Comparison of ENCODE assay signal across 16 cellular contexts in the genomic region with DNA sequence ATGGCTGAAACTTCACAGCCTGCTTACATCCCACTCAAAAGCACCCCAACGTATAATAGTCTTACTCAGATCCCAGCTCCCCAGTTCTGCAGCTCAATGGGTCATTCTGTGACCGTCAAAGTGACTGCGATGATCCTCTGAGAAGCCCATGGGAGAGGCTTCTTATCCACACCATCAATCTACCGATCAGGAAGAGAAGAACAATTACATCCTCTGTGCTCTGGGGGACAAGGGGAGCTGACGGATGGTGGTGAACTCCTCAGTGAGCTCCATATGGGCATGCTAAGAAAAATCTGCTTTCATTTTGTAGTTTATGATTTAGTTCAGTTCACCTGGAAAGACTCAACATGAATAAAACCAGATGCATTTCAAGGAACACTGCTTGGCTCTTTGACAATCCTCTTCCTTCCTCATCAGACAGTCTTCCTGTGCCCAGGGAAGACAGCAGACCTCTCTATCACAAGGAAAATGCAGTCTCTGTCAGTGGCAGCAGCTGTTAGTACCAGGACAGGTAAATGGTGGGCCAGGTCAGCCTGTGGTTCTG.
A peak's percentile ranks its signal among the peaks of the same experiment; 100 is the strongest.
DNase-seq lines count a peak whose midpoint lies in the region; ATAC-seq, FAIRE-seq and TF ChIP-seq lines count a peak whose summit lies in the region.
"Had no signal": no experiment of that assay in that cellular context is flagged by ENCODE, and none has a peak within 500 bp of the region (broad histone marks: within the 10 kb centered on the region; RNA-seq: fewer than 3 reads in every experiment).

No MANE protein-coding gene starts in this region.

- no peak for TF ChIP-seq CTCF in bronchial epithelial cell (IDR thresholded peaks at IDR 0.05; ENCODE audit: insufficient read depth, low read length, severe bottlenecking)

- ATAC-seq in stimulated activated effector memory CD8-positive, alpha-beta T cell treated with anti-CD3 and anti-CD28 coated beads, Interleukin-12 subunit alpha, Interleukin-12 subunit beta, amount 100 ng/mL, for 72 hours: no peak
- ATAC-seq: CD8-positive, alpha-beta T cell; stimulated activated naive CD8-positive, alpha-beta T cell treated with anti-CD3 and anti-CD28 coated beads, Interleukin-15, amount 100 ng/mL, for 72 hours had no signal

- H3K36me3 Mint-ChIP-seq in T-helper 1 cell treated with Interleukin-12 subunit alpha and Interleukin-12 subunit beta and Interleukin-4 antibody, amounts not matched to agents 30 μg/mL and 1 μg/mL, for 36 hours (ENCODE audit: low read depth): peaks cover 39% of the 10 kb centered on the region
- peaks cover 97% of the 10 kb centered on the region for H3K36me3 Mint-ChIP-seq in stimulated activated effector memory CD8-positive, alpha-beta T cell treated with anti-CD3 and anti-CD28 coated beads, Interleukin-12 subunit alpha, Interleukin-12 subunit beta, amount 100 ng/mL, for 72 hours

- H3K4me3 Mint-ChIP-seq in T-helper 1 cell treated with Interleukin-12 subunit alpha and Interleukin-12 subunit beta and Interleukin-4 antibody, amounts not matched to agents 30 μg/mL and 1 μg/mL, for 36 hours: no peak overlapping the region
- H3K4me3 Mint-ChIP-seq in stimulated activated effector memory CD8-positive, alpha-beta T cell treated with anti-CD3 and anti-CD28 coated beads, Interleukin-12 subunit alpha, Interleukin-12 subunit beta, amount 100 ng/mL, for 72 hours: no peak overlapping the region
- H3K4me3 Mint-ChIP-seq: CD8-positive, alpha-beta T cell; immature natural killer cell; stimulated activated naive CD8-positive, alpha-beta T cell treated with anti-CD3 and anti-CD28 coated beads, Interleukin-15, amount 100 ng/mL, for 72 hours had no signal

- peak overlapping the region; percentile 4 for H3K27ac Mint-ChIP-seq in T-helper 1 cell treated with Interleukin-12 subunit alpha and Interleukin-12 subunit beta and Interleukin-4 antibody, amounts not matched to agents 30 μg/mL and 1 μg/mL, for 36 hours
- peak overlapping the region; percentile 84 for H3K27ac Mint-ChIP-seq in stimulated activated effector memory CD8-positive, alpha-beta T cell treated with anti-CD3 and anti-CD28 coated beads, Interleukin-12 subunit alpha, Interleukin-12 subunit beta, amount 100 ng/mL, for 72 hours
- H3K27ac Mint-ChIP-seq: CD8-positive, alpha-beta T cell had no signal

- H3K4me1 Mint-ChIP-seq in T-helper 1 cell treated with Interleukin-12 subunit alpha and Interleukin-12 subunit beta and Interleukin-4 antibody, amounts not matched to agents 30 μg/mL and 1 μg/mL, for 36 hours (ENCODE audit: low read depth): peaks cover 54% of the 10 kb centered on the region
- peaks cover 75% of the 10 kb centered on the region for H3K4me1 Mint-ChIP-seq in stimulated activated effector memory CD8-positive, alpha-beta T cell treated with anti-CD3 and anti-CD28 coated beads, Interleukin-12 subunit alpha, Interleukin-12 subunit beta, amount 100 ng/mL, for 72 hours

- peak; percentile 23 for FAIRE-seq in bronchial epithelial cell (lab: Jason Lieb, UNC)

- H3K27me3 ChIP-seq in bronchial epithelial cell (ENCODE audit: control insufficient read depth, insufficient read depth, low read length): peaks cover 2% of the 10 kb centered on the region
- H3K27me3 ChIP-seq: adrenal gland had no signal

- no peak overlapping the region for H3K4me3 ChIP-seq in bronchial epithelial cell (ENCODE audit: low read depth, low read length)
- H3K4me3 ChIP-seq: adrenal gland had no signal

- H3K36me3 ChIP-seq in bronchial epithelial cell (ENCODE audit: control insufficient read depth, insufficient read depth, low read length): no peaks in the 10 kb centered on the region
- H3K36me3 ChIP-seq: adrenal gland had no signal

- DNase-seq in T-helper 1 cell (no peak), NCI-H526 treated with DMSO at 0.1 percent for 48 hours (lab: John Stamatoyannopoulos, UW) (peak; percentile 31), bronchial epithelial cell (ENCODE audit: low read depth) (no peak), activated gamma-delta T cell treated with Interleukin-2 at 50 U/mL for 16 hours (no peak), NCI-H2107 (lab: John Stamatoyannopoulos, UW) (no peak), OCI-M2 (lab: John Stamatoyannopoulos, UW; ENCODE audit: unreplicated experiment) (no peak)
- DNase-seq in stimulated activated effector memory CD8-positive, alpha-beta T cell treated with anti-CD3 and anti-CD28 coated beads, Interleukin-12 subunit alpha, Interleukin-12 subunit beta, amount 100 ng/mL, for 72 hours (ENCODE audit: low spot score in 2 of 2): no peak
- DNase-seq: adrenal gland; CD8-positive, alpha-beta T cell; immature natural killer cell; IMR-90; mammary epithelial cell; NCI-H1092 treated with DMSO at 0.1 percent for 48 hours; NCI-H2171 treated with DMSO at 0.1 percent for 48 hours; stimulated activated naive CD8-positive, alpha-beta T cell treated with anti-CD3 and anti-CD28 coated beads, Interleukin-15, amount 100 ng/mL, for 72 hours had no signal

- H3K27me3 Mint-ChIP-seq in T-helper 1 cell treated with Interleukin-12 subunit alpha and Interleukin-12 subunit beta and Interleukin-4 antibody, amounts not matched to agents 30 μg/mL and 1 μg/mL, for 36 hours (ENCODE audit: low read depth): no peaks in the 10 kb centered on the region
- H3K27me3 Mint-ChIP-seq: stimulated activated naive CD8-positive, alpha-beta T cell treated with anti-CD3 and anti-CD28 coated beads, Interleukin-15, amount 100 ng/mL, for 72 hours had no signal

- H3K9me3 Mint-ChIP-seq in T-helper 1 cell treated with Interleukin-12 subunit alpha and Interleukin-12 subunit beta and Interleukin-4 antibody, amounts not matched to agents 30 μg/mL and 1 μg/mL, for 36 hours: no peaks in the 10 kb centered on the region
- H3K9me3 Mint-ChIP-seq in stimulated activated effector memory CD8-positive, alpha-beta T cell treated with anti-CD3 and anti-CD28 coated beads, Interleukin-12 subunit alpha, Interleukin-12 subunit beta, amount 100 ng/mL, for 72 hours: peaks cover 9% of the 10 kb centered on the region
- H3K9me3 Mint-ChIP-seq: CD8-positive, alpha-beta T cell; immature natural killer cell had no signal
